In the genomic region with DNA sequence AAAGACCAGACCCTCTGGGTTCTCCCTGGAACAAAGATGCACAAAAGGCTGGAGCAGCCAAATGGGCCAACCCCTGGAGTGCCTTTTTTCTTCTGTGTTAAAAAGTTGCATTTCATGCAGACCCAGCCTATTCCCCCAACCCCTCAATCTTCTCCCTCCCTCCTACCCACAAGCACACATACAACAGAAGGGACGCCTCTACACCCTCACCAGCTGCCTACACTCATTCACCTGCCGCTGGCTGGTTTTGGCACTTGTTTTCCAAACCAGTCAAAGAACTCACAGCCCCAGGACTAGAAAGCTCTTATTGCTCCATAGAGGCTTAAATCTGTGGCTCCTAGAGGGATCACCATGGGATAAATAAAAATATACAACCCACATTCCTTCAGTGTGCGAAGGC, we compare ENCODE assay signal across 18 cellular contexts. TPM values are rescaled to one million over a fixed set of nuclear protein-coding genes. Genes with fewer than 3 reads are reported as not detected.
A peak's percentile ranks its signal among the peaks of the same experiment; 100 is the strongest.
DNase-seq lines count a peak whose midpoint lies in the region; ATAC-seq, FAIRE-seq and TF ChIP-seq lines count a peak whose summit lies in the region.
"Had no signal": no experiment of that assay in that cellular context is flagged by ENCODE, and none has a peak within 500 bp of the region (broad histone marks: within the 10 kb centered on the region; RNA-seq: fewer than 3 reads in every experiment).

No MANE protein-coding gene starts in this region.

- H3K4me1 ChIP-seq in HUES48 (ENCODE audit: control insufficient read depth, insufficient read depth, low read length): no peaks in the 10 kb centered on the region
- H3K4me1 ChIP-seq in naive thymus-derived CD4-positive, alpha-beta T cell (ENCODE audit: control insufficient read depth in 2 of 2, insufficient read depth in 2 of 2, low read length in 2 of 2): peaks cover 38 to 46% of the 10 kb centered on the region in 2 donors
- no peaks in the 10 kb centered on the region for H3K4me1 ChIP-seq in left lung
- H3K4me1 ChIP-seq: BE2C, Caco-2 had no signal

- no peaks in the 10 kb centered on the region for H3K36me3 ChIP-seq in HUES48 (ENCODE audit: control insufficient read depth, insufficient read depth, low read length)
- H3K36me3 ChIP-seq in naive thymus-derived CD4-positive, alpha-beta T cell (ENCODE audit: control insufficient read depth in 2 of 3, insufficient read depth in 3 of 3, low read length in 3 of 3): no peaks in the 10 kb centered on the region
- no peaks in the 10 kb centered on the region for H3K36me3 ChIP-seq in left lung
- H3K36me3 ChIP-seq: BE2C had no signal

- H3K27ac Mint-ChIP-seq in WTC11: no peak overlapping the region
- H3K27ac Mint-ChIP-seq in naive thymus-derived CD4-positive, alpha-beta T cell: peak overlapping the region in 6 of 9 donors; percentile 14 to 67 (median 47)

- H3K4me3 ChIP-seq in HUES48 (ENCODE audit: low read depth, low read length) (no peak overlapping the region), left lung (no peak overlapping the region)
- no peak overlapping the region for H3K4me3 ChIP-seq in naive thymus-derived CD4-positive, alpha-beta T cell (ENCODE audit: low read length)

- H3K27me3 ChIP-seq in HUES48 (ENCODE audit: control insufficient read depth, insufficient read depth, low read length) (no peaks in the 10 kb centered on the region), left lung (no peaks in the 10 kb centered on the region)
- H3K27me3 ChIP-seq in naive thymus-derived CD4-positive, alpha-beta T cell (ENCODE audit: control insufficient read depth in 2 of 2, insufficient read depth in 2 of 2, low read length in 2 of 2): no peaks in the 10 kb centered on the region
- H3K27me3 ChIP-seq: BE2C had no signal

- H3K36me3 Mint-ChIP-seq in WTC11: no peaks in the 10 kb centered on the region
- peaks cover 0 to 3% (median 0%) of the 10 kb centered on the region in 5 donors for H3K36me3 Mint-ChIP-seq in naive thymus-derived CD4-positive, alpha-beta T cell
- H3K36me3 Mint-ChIP-seq: CD4-positive, CD25-positive, alpha-beta regulatory T cell had no signal

- H3K27me3 Mint-ChIP-seq in WTC11 (ENCODE audit: low read depth): no peaks in the 10 kb centered on the region; the same call in 1 of the 2 replicates
- peaks cover 0 to 28% (median 0%) of the 10 kb centered on the region in 5 donors for H3K27me3 Mint-ChIP-seq in naive thymus-derived CD4-positive, alpha-beta T cell

- POLR2A ChIA-PET in WTC11 (lab: Charles Lee): no interaction called here
- POLR2A ChIA-PET in naive thymus-derived CD4-positive, alpha-beta T cell (lab: Charles Lee): no interaction called here

- ATAC-seq in WTC11 (peak; percentile 80), left lung (no peak)
- ATAC-seq in naive thymus-derived CD4-positive, alpha-beta T cell: no peak

- DNase-seq in WTC11 (ENCODE audit: low spot score) (no peak), left lung (no peak), NCI-H526 (lab: John Stamatoyannopoulos, UW) (no peak), D721Med (ENCODE audit: insufficient read length, low spot score) (no peak)
- no peak for DNase-seq in naive thymus-derived CD4-positive, alpha-beta T cell
- DNase-seq: ACHN; BE2C; C1 segment of cervical spinal cord; Caco-2; CD4-positive, CD25-positive, alpha-beta regulatory T cell; DMS153; DMS79; GDM1; GOT3; H7 had no signal

- TF ChIP-seq CTCF in WTC11 (IDR thresholded peaks at IDR 0.05) (no peak), left lung (IDR thresholded peaks at IDR 0.05) (no peak), D721Med (IDR thresholded peaks at IDR 0.05; ENCODE audit: insufficient read depth, missing control alignments) (no peak)

- H3K9ac ChIP-seq in HUES48 (ENCODE audit: low read depth, low read length): no peak overlapping the region

- CTCF ChIA-PET in WTC11 (lab: Charles Lee): no interaction called here
- CTCF ChIA-PET in naive thymus-derived CD4-positive, alpha-beta T cell (lab: Charles Lee): no interaction called here

- peaks cover 8% of the 10 kb centered on the region for H3K4me1 Mint-ChIP-seq in WTC11
- peaks cover 33 to 54% (median 51%) of the 10 kb centered on the region in 7 donors for H3K4me1 Mint-ChIP-seq in naive thymus-derived CD4-positive, alpha-beta T cell

- no peaks in the 10 kb centered on the region for H3K9me3 ChIP-seq in HUES48 (ENCODE audit: control insufficient read depth, insufficient read depth, low read length)
- H3K9me3 ChIP-seq in naive thymus-derived CD4-positive, alpha-beta T cell (ENCODE audit: control insufficient read depth in 2 of 3, low read length in 3 of 3): no peaks in the 10 kb centered on the region
- H3K9me3 ChIP-seq in left lung: no peaks in the 10 kb centered on the region
- H3K9me3 ChIP-seq: BE2C, Caco-2 had no signal

- intact Hi-C loops in naive thymus-derived CD4-positive, alpha-beta T cell (cut with micrococcal nuclease): no loop called here
- intact Hi-C loops in left lung (cut with DNase I): no loop called here

- H3K27ac ChIP-seq in HUES48 (ENCODE audit: low read depth, low read length) (peak overlapping the region; percentile 8), left lung (no peak overlapping the region)
- no peak overlapping the region for H3K27ac ChIP-seq in naive thymus-derived CD4-positive, alpha-beta T cell (ENCODE audit: low read depth, low read length)

- H3K4me3 Mint-ChIP-seq in WTC11: no peak overlapping the region
- H3K4me3 Mint-ChIP-seq in naive thymus-derived CD4-positive, alpha-beta T cell: peak overlapping the region in 2 of 10 donors; percentile 21 to 23
- H3K4me3 Mint-ChIP-seq: CD4-positive, CD25-positive, alpha-beta regulatory T cell had no signal

- H3K9me3 Mint-ChIP-seq in WTC11: no peaks in the 10 kb centered on the region
- peaks cover 0 to 5% (median 0%) of the 10 kb centered on the region in 11 donors for H3K9me3 Mint-ChIP-seq in naive thymus-derived CD4-positive, alpha-beta T cell
- H3K9me3 Mint-ChIP-seq: CD4-positive, CD25-positive, alpha-beta regulatory T cell had no signal

- no peak for FAIRE-seq in D721Med (lab: Jason Lieb, UNC)
- FAIRE-seq: A204.1, GM12892 had no signal

TF ChIP-seq in WTC11, 78 proteins besides CTCF, POLR2A, EP300 and RAD21:
- TF ChIP-seq MXD4 (CRISPR knock-in tag; IDR thresholded peaks at IDR 0.05; ENCODE audit: borderline replicate concordance) (no peak), GABPB1 (CRISPR knock-in tag; IDR thresholded peaks at IDR 0.05) (no peak), ZNF416 (CRISPR knock-in tag; IDR thresholded peaks at IDR 0.05) (no peak), RELA (CRISPR knock-in tag; IDR thresholded peaks at IDR 0.05; ENCODE audit: borderline replicate concordance) (no peak), NR1H2 (CRISPR knock-in tag; IDR thresholded peaks at IDR 0.05) (no peak)
- TF ChIP-seq, protein P1, sequence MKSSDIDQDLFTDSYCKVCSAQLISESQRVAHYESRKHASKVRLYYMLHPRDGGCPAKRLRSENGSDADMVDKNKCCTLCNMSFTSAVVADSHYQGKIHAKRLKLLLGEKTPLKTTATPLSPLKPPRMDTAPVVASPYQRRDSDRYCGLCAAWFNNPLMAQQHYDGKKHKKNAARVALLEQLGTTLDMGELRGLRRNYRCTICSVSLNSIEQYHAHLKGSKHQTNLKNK (CRISPR knock-in tag; IDR thresholded peaks at IDR 0.05): no peak
- TF ChIP-seq, protein P2, sequence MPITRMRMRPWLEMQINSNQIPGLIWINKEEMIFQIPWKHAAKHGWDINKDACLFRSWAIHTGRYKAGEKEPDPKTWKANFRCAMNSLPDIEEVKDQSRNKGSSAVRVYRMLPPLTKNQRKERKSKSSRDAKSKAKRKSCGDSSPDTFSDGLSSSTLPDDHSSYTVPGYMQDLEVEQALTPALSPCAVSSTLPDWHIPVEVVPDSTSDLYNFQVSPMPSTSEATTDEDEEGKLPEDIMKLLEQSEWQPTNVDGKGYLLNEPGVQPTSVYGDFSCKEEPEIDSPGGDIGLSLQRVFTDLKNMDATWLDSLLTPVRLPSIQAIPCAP (CRISPR knock-in tag; IDR thresholded peaks at IDR 0.05): no peak
- TF ChIP-seq, protein P3, sequence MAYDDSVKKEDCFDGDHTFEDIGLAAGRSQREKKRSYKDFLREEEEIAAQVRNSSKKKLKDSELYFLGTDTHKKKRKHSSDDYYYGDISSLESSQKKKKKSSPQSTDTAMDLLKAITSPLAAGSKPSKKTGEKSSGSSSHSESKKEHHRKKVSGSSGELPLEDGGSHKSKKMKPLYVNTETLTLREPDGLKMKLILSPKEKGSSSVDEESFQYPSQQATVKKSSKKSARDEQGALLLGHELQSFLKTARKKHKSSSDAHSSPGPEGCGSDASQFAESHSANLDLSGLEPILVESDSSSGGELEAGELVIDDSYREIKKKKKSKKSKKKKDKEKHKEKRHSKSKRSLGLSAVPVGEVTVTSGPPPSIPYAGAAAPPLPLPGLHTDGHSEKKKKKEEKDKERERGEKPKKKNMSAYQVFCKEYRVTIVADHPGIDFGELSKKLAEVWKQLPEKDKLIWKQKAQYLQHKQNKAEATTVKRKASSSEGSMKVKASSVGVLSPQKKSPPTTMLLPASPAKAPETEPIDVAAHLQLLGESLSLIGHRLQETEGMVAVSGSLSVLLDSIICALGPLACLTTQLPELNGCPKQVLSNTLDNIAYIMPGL (CRISPR knock-in tag; IDR thresholded peaks at IDR 0.05): no peak

RNA-seq across cellular contexts. Expression of a gene that starts 16.5 kb away (rescaled TPM):
- total RNA-seq in WTC11 (2021) (1.7 to 2.6 TPM (median 1.7 TPM) in 3 replicates), left lung (under 1 TPM in 1 of 2 donors, not detected in 1; 0.15 TPM)
- not detected for total RNA-seq in naive thymus-derived CD4-positive, alpha-beta T cell
- not detected for polyA plus RNA-seq in naive thymus-derived CD4-positive, alpha-beta T cell
- total RNA-seq: Caco-2; CD4-positive, CD25-positive, alpha-beta regulatory T cell had no signal
- polyA plus RNA-seq: CD4-positive, CD25-positive, alpha-beta regulatory T cell had no signal

RNA-seq across cellular contexts. Expression of a gene that starts 56.5 kb away (rescaled TPM):
- total RNA-seq in WTC11 (2021): 20.9 to 24.3 TPM (median 22.4 TPM) in 3 replicates
- 10 to 100 TPM; 16.2 to 30.3 (median 24.6) TPM for total RNA-seq in naive thymus-derived CD4-positive, alpha-beta T cell
- polyA plus RNA-seq in naive thymus-derived CD4-positive, alpha-beta T cell: 10 to 100 TPM; 18.6 to 31.2 TPM
- 10 to 100 TPM; 18.1 to 19.6 TPM for total RNA-seq in left lung
